In the genomic region with DNA sequence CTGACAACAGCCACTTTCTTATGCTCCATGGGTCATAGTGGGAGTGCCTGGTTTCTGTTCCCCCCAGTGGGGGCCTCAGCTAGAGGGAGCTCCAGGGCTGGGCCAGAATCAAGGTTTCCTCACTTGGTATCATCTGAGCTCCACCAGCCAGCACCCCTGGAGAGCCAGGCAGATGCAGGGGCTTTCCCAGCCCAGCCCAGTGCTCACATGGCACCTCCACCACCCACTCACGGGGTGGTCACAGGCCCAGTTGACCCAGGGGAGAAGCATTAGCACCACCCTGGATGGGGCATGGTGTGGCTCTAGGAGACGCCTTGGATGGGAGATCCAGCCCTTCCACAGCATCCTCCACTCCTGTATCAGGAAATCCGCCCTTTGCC, we compare ENCODE assay signal across 1 cellular context.
TF ChIP-seq lines count a peak whose summit lies in the region.

No MANE protein-coding gene starts in this region.

TF ChIP-seq in IMR-90, 13 proteins besides CTCF, POLR2A, EP300 and RAD21 (continued from another document):
- TF ChIP-seq MAZ (IDR thresholded peaks at IDR 0.05; ENCODE audit: borderline replicate concordance, low read depth, low read length) (no peak), NFE2L2 (IDR thresholded peaks at IDR 0.05; ENCODE audit: low read depth, low read length) (no peak)
